ENCODE assay signal across 28 cellular contexts in genomic region chr16:60241671-60242070, GRCh38.
DNase-seq lines count a peak whose midpoint lies in the region; ATAC-seq, FAIRE-seq and TF ChIP-seq lines count a peak whose summit lies in the region.
"Had no signal": no experiment of that assay in that cellular context is flagged by ENCODE, and none has a peak within 500 bp of the region (broad histone marks: within the 10 kb centered on the region; RNA-seq: fewer than 3 reads in every experiment).

No MANE protein-coding gene starts in this region.

- no peak for ATAC-seq in A549
- ATAC-seq: CD8-positive, alpha-beta T cell had no signal

- no peak overlapping the region for H3K4me2 ChIP-seq in A549
- H3K4me2 ChIP-seq: BLaER1; BLaER1 treated with 17β-estradiol and CSF1 and Interleukin-3, amounts not matched to agents 10 nM and 100 nM had no signal

- CTCF ChIA-PET in A549 (lab: Yijun Ruan, JAX) = no interaction called here

- TF ChIP-seq CTCF in A549 (IDR thresholded peaks at IDR 0.05) = no peak

- TF ChIP-seq EP300 in A549 (IDR thresholded peaks at IDR 0.05) = no peak

- no peak for TF ChIP-seq RAD21 in A549 (conservative IDR thresholded peaks at IDR 0.05 in 1 of 2, IDR thresholded peaks at IDR 0.05 in 1 of 2)

- 50% methylated on average over 1 of the region's 1 CpG for whole genome bisulfite sequencing in A549 (ENCODE audit: missing lambda C conversion rate)

- DNase-seq in A549 (ENCODE audit: low read depth in 1 of 2, low spot score in 1 of 2) = no peak
- no peak for DNase-seq in NCI-H524 (lab: John Stamatoyannopoulos, UW)
- DNase-seq: 8988T; ACHN; AML-193; BE2C; C1 segment of cervical spinal cord; Caco-2; Calu3; CD4-positive, alpha-beta memory T cell; CD4-positive, alpha-beta T cell; CD4-positive, CD25-positive, alpha-beta regulatory T cell; CD8-positive, alpha-beta memory T cell; CD8-positive, alpha-beta T cell; COR-L47; DMS 273 treated with DMSO at 0.1 percent for 48 hours; DMS153; DMS53; DMS79; DMS79 treated with DMSO at 0.1 percent for 48 hours; DND-41; EL had no signal

- POLR2A ChIA-PET in A549 (lab: Yijun Ruan, JAX) = no interaction called here

- H3K4me1 ChIP-seq in A549 = no peaks in the 10 kb centered on the region
- H3K4me1 ChIP-seq: BE2C; BLaER1; BLaER1 treated with 17β-estradiol and CSF1 and Interleukin-3, amounts not matched to agents 10 nM and 100 nM; Caco-2 had no signal

- no peak for FAIRE-seq in A549 (lab: Jason Lieb, UNC)
- FAIRE-seq: A204.1, D721Med had no signal

- no peaks in the 10 kb centered on the region for H3K9me3 ChIP-seq in A549
- H3K9me3 ChIP-seq: BE2C; BLaER1; BLaER1 treated with 17β-estradiol and CSF1 and Interleukin-3, amounts not matched to agents 10 nM and 100 nM; Caco-2 had no signal

- H3K27ac ChIP-seq in A549 = no peak overlapping the region
- H3K27ac ChIP-seq: 22Rv1; BLaER1; BLaER1 treated with 17β-estradiol and CSF1 and Interleukin-3, amounts not matched to agents 10 nM and 100 nM; C4-2B had no signal

- H3K4me3 ChIP-seq in A549 = no peak overlapping the region
- H3K4me3 ChIP-seq: BLaER1; BLaER1 treated with 17β-estradiol and CSF1 and Interleukin-3, amounts not matched to agents 10 nM and 100 nM had no signal

- no peak for TF ChIP-seq POLR2A in A549 (IDR thresholded peaks at IDR 0.05; ENCODE audit: low read length)

TF ChIP-seq in A549, 52 proteins besides CTCF, POLR2A, EP300 and RAD21:
- no peak for TF ChIP-seq HDAC2 (IDR thresholded peaks at IDR 0.05)
- no peak for TF ChIP-seq RARB (CRISPR knock-in tag; IDR thresholded peaks at IDR 0.05)
- no peak for TF ChIP-seq PBX3 (IDR thresholded peaks at IDR 0.05)
- no peak for TF ChIP-seq ZFP36 (IDR thresholded peaks at IDR 0.05; ENCODE audit: borderline replicate concordance, partially characterized antibody)
- no peak for TF ChIP-seq RNF2 (IDR thresholded peaks at IDR 0.05; ENCODE audit: borderline replicate concordance, low read depth)
- TF ChIP-seq NR3C1 (IDR thresholded peaks at IDR 0.05) = no peak
- peak; percentile 95 for TF ChIP-seq ZC3H11A (IDR thresholded peaks at IDR 0.05)
